1 cellular context compared by ENCODE assay signal in the genomic region with DNA sequence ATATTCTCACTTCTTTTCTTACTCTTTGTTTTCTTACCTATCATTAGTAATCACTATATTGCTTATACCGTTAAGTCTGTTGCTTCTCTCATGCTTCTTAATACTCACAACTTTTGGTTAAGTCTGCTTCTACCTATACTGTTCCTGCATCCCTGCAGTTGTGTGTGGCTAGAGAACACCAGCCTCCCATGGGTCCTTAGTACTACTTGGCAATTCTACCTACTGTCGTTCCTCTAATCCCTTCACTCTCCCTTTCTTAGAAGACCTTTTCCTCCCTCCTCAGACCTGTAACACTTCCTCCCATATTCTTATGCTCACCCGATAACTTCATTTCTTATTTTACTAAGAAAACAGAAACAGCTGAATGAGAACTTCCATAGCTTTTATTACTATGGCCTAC.
TF ChIP-seq lines count a peak whose summit lies in the region.

No MANE protein-coding gene starts in this region.

TF ChIP-seq in K562, 482 proteins besides CTCF, POLR2A, EP300 and RAD21 (continued from another document):
- TF ChIP-seq, protein P1, sequence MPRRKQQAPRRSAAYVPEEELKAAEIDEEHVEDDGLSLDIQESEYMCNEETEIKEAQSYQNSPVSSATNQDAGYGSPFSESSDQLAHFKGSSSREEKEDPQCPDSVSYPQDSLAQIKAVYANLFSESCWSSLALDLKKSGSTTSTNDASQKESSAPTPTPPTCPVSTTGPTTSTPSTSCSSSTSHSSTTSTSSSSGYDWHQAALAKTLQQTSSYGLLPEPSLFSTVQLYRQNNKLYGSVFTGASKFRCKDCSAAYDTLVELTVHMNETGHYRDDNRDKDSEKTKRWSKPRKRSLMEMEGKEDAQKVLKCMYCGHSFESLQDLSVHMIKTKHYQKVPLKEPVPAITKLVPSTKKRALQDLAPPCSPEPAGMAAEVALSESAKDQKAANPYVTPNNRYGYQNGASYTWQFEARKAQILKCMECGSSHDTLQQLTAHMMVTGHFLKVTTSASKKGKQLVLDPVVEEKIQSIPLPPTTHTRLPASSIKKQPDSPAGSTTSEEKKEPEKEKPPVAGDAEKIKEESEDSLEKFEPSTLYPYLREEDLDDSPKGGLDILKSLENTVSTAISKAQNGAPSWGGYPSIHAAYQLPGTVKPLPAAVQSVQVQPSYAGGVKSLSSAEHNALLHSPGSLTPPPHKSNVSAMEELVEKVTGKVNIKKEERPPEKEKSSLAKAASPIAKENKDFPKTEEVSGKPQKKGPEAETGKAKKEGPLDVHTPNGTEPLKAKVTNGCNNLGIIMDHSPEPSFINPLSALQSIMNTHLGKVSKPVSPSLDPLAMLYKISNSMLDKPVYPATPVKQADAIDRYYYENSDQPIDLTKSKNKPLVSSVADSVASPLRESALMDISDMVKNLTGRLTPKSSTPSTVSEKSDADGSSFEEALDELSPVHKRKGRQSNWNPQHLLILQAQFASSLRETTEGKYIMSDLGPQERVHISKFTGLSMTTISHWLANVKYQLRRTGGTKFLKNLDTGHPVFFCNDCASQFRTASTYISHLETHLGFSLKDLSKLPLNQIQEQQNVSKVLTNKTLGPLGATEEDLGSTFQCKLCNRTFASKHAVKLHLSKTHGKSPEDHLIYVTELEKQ (CRISPR knock-in tag; IDR thresholded peaks at IDR 0.05) = no peak
- TF ChIP-seq POLR2AphosphoS5 (IDR thresholded peaks at IDR 0.05; ENCODE audit: control insufficient read depth, insufficient read depth, low read depth, low read length) (no peak), HDAC1 (IDR thresholded peaks at IDR 0.05) (no peak), ZNF75A (CRISPR knock-in tag; IDR thresholded peaks at IDR 0.05) (no peak), KDM4B (IDR thresholded peaks at IDR 0.05; ENCODE audit: borderline replicate concordance in 2 of 2, low read depth in 1 of 2) (no peak), ZNF644 (tag; IDR thresholded peaks at IDR 0.05; ENCODE audit: low read depth) (no peak), FOSL1 (tag; conservative IDR thresholded peaks at IDR 0.05) (no peak)
- TF ChIP-seq, protein P2, sequence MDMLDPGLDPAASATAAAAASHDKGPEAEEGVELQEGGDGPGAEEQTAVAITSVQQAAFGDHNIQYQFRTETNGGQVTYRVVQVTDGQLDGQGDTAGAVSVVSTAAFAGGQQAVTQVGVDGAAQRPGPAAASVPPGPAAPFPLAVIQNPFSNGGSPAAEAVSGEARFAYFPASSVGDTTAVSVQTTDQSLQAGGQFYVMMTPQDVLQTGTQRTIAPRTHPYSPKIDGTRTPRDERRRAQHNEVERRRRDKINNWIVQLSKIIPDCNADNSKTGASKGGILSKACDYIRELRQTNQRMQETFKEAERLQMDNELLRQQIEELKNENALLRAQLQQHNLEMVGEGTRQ (CRISPR knock-in tag; IDR thresholded peaks at IDR 0.05) = no peak
- TF ChIP-seq, protein P3, sequence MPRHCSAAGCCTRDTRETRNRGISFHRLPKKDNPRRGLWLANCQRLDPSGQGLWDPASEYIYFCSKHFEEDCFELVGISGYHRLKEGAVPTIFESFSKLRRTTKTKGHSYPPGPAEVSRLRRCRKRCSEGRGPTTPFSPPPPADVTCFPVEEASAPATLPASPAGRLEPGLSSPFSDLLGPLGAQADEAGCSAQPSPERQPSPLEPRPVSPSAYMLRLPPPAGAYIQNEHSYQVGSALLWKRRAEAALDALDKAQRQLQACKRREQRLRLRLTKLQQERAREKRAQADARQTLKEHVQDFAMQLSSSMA (CRISPR knock-in tag; IDR thresholded peaks at IDR 0.05) = no peak
- TF ChIP-seq, protein P4, sequence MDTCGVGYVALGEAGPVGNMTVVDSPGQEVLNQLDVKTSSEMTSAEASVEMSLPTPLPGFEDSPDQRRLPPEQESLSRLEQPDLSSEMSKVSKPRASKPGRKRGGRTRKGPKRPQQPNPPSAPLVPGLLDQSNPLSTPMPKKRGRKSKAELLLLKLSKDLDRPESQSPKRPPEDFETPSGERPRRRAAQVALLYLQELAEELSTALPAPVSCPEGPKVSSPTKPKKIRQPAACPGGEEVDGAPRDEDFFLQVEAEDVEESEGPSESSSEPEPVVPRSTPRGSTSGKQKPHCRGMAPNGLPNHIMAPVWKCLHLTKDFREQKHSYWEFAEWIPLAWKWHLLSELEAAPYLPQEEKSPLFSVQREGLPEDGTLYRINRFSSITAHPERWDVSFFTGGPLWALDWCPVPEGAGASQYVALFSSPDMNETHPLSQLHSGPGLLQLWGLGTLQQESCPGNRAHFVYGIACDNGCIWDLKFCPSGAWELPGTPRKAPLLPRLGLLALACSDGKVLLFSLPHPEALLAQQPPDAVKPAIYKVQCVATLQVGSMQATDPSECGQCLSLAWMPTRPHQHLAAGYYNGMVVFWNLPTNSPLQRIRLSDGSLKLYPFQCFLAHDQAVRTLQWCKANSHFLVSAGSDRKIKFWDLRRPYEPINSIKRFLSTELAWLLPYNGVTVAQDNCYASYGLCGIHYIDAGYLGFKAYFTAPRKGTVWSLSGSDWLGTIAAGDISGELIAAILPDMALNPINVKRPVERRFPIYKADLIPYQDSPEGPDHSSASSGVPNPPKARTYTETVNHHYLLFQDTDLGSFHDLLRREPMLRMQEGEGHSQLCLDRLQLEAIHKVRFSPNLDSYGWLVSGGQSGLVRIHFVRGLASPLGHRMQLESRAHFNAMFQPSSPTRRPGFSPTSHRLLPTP (IDR thresholded peaks at IDR 0.05; ENCODE audit: borderline replicate concordance, extremely low read depth, insufficient read length) = no peak
- TF ChIP-seq, protein P5, sequence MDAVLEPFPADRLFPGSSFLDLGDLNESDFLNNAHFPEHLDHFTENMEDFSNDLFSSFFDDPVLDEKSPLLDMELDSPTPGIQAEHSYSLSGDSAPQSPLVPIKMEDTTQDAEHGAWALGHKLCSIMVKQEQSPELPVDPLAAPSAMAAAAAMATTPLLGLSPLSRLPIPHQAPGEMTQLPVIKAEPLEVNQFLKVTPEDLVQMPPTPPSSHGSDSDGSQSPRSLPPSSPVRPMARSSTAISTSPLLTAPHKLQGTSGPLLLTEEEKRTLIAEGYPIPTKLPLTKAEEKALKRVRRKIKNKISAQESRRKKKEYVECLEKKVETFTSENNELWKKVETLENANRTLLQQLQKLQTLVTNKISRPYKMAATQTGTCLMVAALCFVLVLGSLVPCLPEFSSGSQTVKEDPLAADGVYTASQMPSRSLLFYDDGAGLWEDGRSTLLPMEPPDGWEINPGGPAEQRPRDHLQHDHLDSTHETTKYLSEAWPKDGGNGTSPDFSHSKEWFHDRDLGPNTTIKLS (IDR thresholded peaks at IDR 0.05; ENCODE audit: borderline replicate concordance, low read depth) = no peak
